1 cellular context compared by ENCODE assay signal in genomic region chr1:42798010-42798409, GRCh38.
TF ChIP-seq lines count a peak whose summit lies in the region.

No MANE protein-coding gene starts in this region.

TF ChIP-seq in IMR-90, 13 proteins besides CTCF, POLR2A, EP300 and RAD21:
- TF ChIP-seq RFX5 (IDR thresholded peaks at IDR 0.05; ENCODE audit: low read depth, low read length) (no peak), RCOR1 (IDR thresholded peaks at IDR 0.05; ENCODE audit: insufficient replicate concordance, low read length) (no peak), CHD1 (IDR thresholded peaks at IDR 0.05; ENCODE audit: low read depth, low read length) (no peak), ELK1 (IDR thresholded peaks at IDR 0.05; ENCODE audit: borderline replicate concordance, low read depth, low read length) (no peak), MXI1 (IDR thresholded peaks at IDR 0.05; ENCODE audit: borderline replicate concordance, low read depth, low read length) (no peak), NFE2L2 (IDR thresholded peaks at IDR 0.05; ENCODE audit: low read depth, low read length) (no peak), CEBPB (IDR thresholded peaks at IDR 0.05; ENCODE audit: low read depth, low read length) (no peak), FOS (IDR thresholded peaks at IDR 0.05; ENCODE audit: low read depth, low read length) (no peak), MAFK (IDR thresholded peaks at IDR 0.05; ENCODE audit: low read depth, low read length) (no peak), USF2 (IDR thresholded peaks at IDR 0.05; ENCODE audit: low read depth, low read length) (no peak), BHLHE40 (IDR thresholded peaks at IDR 0.05; ENCODE audit: low read depth, low read length) (no peak), SMC3 (IDR thresholded peaks at IDR 0.05; ENCODE audit: low read depth, low read length) (no peak), MAZ (IDR thresholded peaks at IDR 0.05; ENCODE audit: borderline replicate concordance, low read depth, low read length) (no peak)
